ENCODE assay signal across 35 cellular contexts in genomic region chr18:74029161-74029560, GRCh38.
"Had no signal": no experiment of that assay in that cellular context is flagged by ENCODE, and none has a peak within 500 bp of the region (broad histone marks: within the 10 kb centered on the region; RNA-seq: fewer than 3 reads in every experiment).

No MANE protein-coding gene starts in this region.

- DNase-seq: Karpas-422, Kasumi-1, MG63, MM.1S, MV-4-11, NCI-H1048, NCI-H1092, NCI-H1092 treated with DMSO at 0.1 percent for 48 hours, NCI-H1105, NCI-H1105 treated with DMSO at 0.1 percent for 48 hours, NCI-H1417, NCI-H1417 treated with DMSO at 0.1 percent for 48 hours, NCI-H1436, NCI-H1436 treated with DMSO at 0.1 percent for 48 hours, NCI-H146, NCI-H1694, NCI-H1694 treated with DMSO at 0.1 percent for 48 hours, NCI-H187, NCI-H187 treated with DMSO at 0.1 percent for 48 hours, NCI-H1930, NCI-H2029, NCI-H2029 treated with DMSO at 0.1 percent for 48 hours, NCI-H2081, NCI-H2081 treated with DMSO at 0.1 percent for 48 hours, NCI-H2107, NCI-H2171, NCI-H2171 treated with DMSO at 0.1 percent for 48 hours, NCI-H2227 treated with DMSO at 0.1 percent for 48 hours, NCI-H226, NCI-H345, NCI-H446, NCI-H446 treated with DMSO at 0.1 percent for 48 hours, NCI-H510A, NCI-H510A treated with DMSO at 0.1 percent for 48 hours, NCI-H524 had no signal

- H3K27me3 ChIP-seq: MG63 had no signal

- H3K36me3 ChIP-seq: MG63 had no signal

- H3K9me3 ChIP-seq: MG63 had no signal

- H3K4me3 ChIP-seq: MG63 had no signal
